Comparison of ENCODE assay signal across 11 cellular contexts in the genomic region with DNA sequence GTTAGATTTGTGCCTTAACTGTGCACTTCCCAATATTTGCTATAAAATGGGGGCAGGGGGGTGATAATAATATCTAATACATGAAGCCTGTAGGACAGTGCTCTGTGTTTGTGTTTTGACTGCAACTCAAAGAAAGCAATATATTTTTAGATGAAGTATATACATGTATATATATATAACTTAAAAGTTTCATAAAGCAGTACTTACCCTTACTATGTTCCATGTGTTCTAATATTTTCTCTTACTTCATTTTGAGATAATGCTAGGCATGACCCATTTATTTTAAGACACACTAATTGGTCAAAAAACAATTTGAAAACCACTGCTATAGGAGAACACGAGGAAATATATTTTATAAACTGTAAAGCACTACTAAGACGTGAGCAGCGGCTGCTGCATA. TPM values are rescaled to one million over a fixed set of nuclear protein-coding genes. Genes with fewer than 3 reads are reported as not detected.
DNase-seq lines count a peak whose midpoint lies in the region; ATAC-seq, FAIRE-seq and TF ChIP-seq lines count a peak whose summit lies in the region.
"Had no signal": no experiment of that assay in that cellular context is flagged by ENCODE, and none has a peak within 500 bp of the region (broad histone marks: within the 10 kb centered on the region; RNA-seq: fewer than 3 reads in every experiment).

No MANE protein-coding gene starts in this region.

- TF ChIP-seq POLR2A in A549 (IDR thresholded peaks at IDR 0.05; ENCODE audit: low read length), result no peak

- TF ChIP-seq CTCF in A549 (IDR thresholded peaks at IDR 0.05) (no peak), HFF-Myc (IDR thresholded peaks at IDR 0.05; ENCODE audit: low read depth, low read length, missing control alignments) (no peak), brain microvascular endothelial cell (IDR thresholded peaks at IDR 0.05; ENCODE audit: low read depth, low read length, missing control alignments) (no peak)

- ATAC-seq in A549, result no peak

- H3K4me1 ChIP-seq in A549 (peaks cover 23% of the 10 kb centered on the region), mucosa of stomach (ENCODE audit: control insufficient read depth, insufficient read depth, low read length) (peaks cover 22% of the 10 kb centered on the region)

- no peak for FAIRE-seq in A549 (lab: Jason Lieb, UNC)
- FAIRE-seq: TTC549 had no signal

- H3K4me3 ChIP-seq in A549, result no peak overlapping the region
- H3K4me3 ChIP-seq in HFF-Myc (replicated peaks; ENCODE audit: low read depth, low read length), result peak overlapping the region; percentile 92
- H3K4me3 ChIP-seq in brain microvascular endothelial cell (ENCODE audit: low read depth, low read length), result peak overlapping the region; percentile 89
- H3K4me3 ChIP-seq in mucosa of stomach (ENCODE audit: low read length), result no peak overlapping the region

- peak overlapping the region; percentile 100 for H3K9ac ChIP-seq in mucosa of stomach (ENCODE audit: low read length)

- DNase-seq in A549 (ENCODE audit: low read depth in 1 of 2, low spot score in 1 of 2) (no peak), HFF-Myc (ENCODE audit: extremely low read depth, low read depth) (no peak), brain microvascular endothelial cell (no peak), cortex of kidney (lab: John Stamatoyannopoulos, UW) (no peak), SHP77 treated with DMSO at 0.1 percent for 48 hours (lab: John Stamatoyannopoulos, UW) (no peak), nucleus accumbens (lab: John Stamatoyannopoulos, UW) (no peak)
- DNase-seq in activated effector memory CD4-positive, alpha-beta T cell treated with Interleukin-2 at 50 U/mL for 16 hours, result no peak
- DNase-seq: erythroblast, H7 had no signal

- H3K9me3 ChIP-seq in A549 (no peaks in the 10 kb centered on the region), mucosa of stomach (ENCODE audit: control insufficient read depth, low read length) (no peaks in the 10 kb centered on the region)

- TF ChIP-seq EP300 in A549 (IDR thresholded peaks at IDR 0.05), result no peak

- in situ Hi-C loops in brain microvascular endothelial cell (cut with HindIII; ENCODE audit: low pct_ligation_motif_present, low sequenced_read_pairs), result no loop called here

- H3K27me3 ChIP-seq in brain microvascular endothelial cell (replicated peaks) (no peaks in the 10 kb centered on the region), mucosa of stomach (ENCODE audit: control insufficient read depth, insufficient read depth, low read length) (no peaks in the 10 kb centered on the region)

- TF ChIP-seq RAD21 in A549 (conservative IDR thresholded peaks at IDR 0.05 in 1 of 2, IDR thresholded peaks at IDR 0.05 in 1 of 2), result no peak

- peak overlapping the region; percentile 98 for H3K4me2 ChIP-seq in A549

- H3K27ac ChIP-seq in A549 (no peak overlapping the region), brain microvascular endothelial cell (no peak overlapping the region)

- WGBS in A549 (ENCODE audit: missing lambda C conversion rate), result 79% methylated on average over 3 of the region's 3 CpGs

- CTCF ChIA-PET in A549 (lab: Yijun Ruan, JAX), result interaction anchor here (0.6 kb wide), 1 partner anchor 22 kb away, joined by 3 read pairs; no protein-coding TSS in a partner anchor

- H3K36me3 ChIP-seq in brain microvascular endothelial cell (replicated peaks) (peaks cover 10% of the 10 kb centered on the region), mucosa of stomach (ENCODE audit: control insufficient read depth, insufficient read depth, low read length) (no peaks in the 10 kb centered on the region)

- POLR2A ChIA-PET in A549 (lab: Yijun Ruan, JAX), result no interaction called here

TF ChIP-seq in A549, 52 proteins besides CTCF, POLR2A, EP300 and RAD21:
- TF ChIP-seq, protein P1, sequence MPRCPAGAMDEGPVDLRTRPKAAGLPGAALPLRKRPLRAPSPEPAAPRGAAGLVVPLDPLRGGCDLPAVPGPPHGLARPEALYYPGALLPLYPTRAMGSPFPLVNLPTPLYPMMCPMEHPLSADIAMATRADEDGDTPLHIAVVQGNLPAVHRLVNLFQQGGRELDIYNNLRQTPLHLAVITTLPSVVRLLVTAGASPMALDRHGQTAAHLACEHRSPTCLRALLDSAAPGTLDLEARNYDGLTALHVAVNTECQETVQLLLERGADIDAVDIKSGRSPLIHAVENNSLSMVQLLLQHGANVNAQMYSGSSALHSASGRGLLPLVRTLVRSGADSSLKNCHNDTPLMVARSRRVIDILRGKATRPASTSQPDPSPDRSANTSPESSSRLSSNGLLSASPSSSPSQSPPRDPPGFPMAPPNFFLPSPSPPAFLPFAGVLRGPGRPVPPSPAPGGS (IDR thresholded peaks at IDR 0.05), result no peak

RNA-seq across cellular contexts. Expression of a gene that starts 2.4 kb away (rescaled TPM):
- polyA plus RNA-seq in A549 (2011; rRNA removed), result 10.9 and 11.1 TPM in 2 replicates
- polyA plus RNA-seq in A549 (2012; cell fraction: cytosol; rRNA removed), result 4.7 and 5.8 TPM in 2 replicates
- 7.5 and 7.7 TPM in 2 replicates for polyA plus RNA-seq in A549 (2012; cell fraction: nucleus; rRNA removed)
- polyA plus RNA-seq in A549 (2017; fragmentation: RNase III; extraction: RNeasy Plus Mini Kit Qiagen cat#74134 plus additional on column Dnase treatment), result 10.9 to 13.1 TPM (median 12.1 TPM) in 3 replicates
- 7.5 and 8.8 TPM in 2 replicates for polyA minus RNA-seq in A549 (2011; rRNA and poly(A)+ RNA removed)

RNA-seq across cellular contexts. Expression of a gene that starts 14.9 kb away (rescaled TPM):
- polyA plus RNA-seq in A549 (2011; rRNA removed) (3,139 and 4,035 TPM in 2 replicates), A549 (2017; fragmentation: RNase III; extraction: RNeasy Plus Mini Kit Qiagen cat#74134 plus additional on column Dnase treatment) (2,466 to 2,717 TPM (median 2,590 TPM) in 3 replicates)
- polyA plus RNA-seq in A549 (2012; cell fraction: cytosol; rRNA removed), result 4,808 and 5,207 TPM in 2 replicates
- polyA plus RNA-seq in A549 (2012; cell fraction: nucleus; rRNA removed), result 3,506 and 3,565 TPM in 2 replicates
- 6,906 and 9,556 TPM in 2 replicates for polyA minus RNA-seq in A549 (2011; rRNA and poly(A)+ RNA removed)

RNA-seq across cellular contexts. Expression of a gene that starts 35.5 kb away (rescaled TPM):
- polyA plus RNA-seq in A549 (2011; rRNA removed) (17.0 and 22.7 TPM in 2 replicates), A549 (2017; fragmentation: RNase III; extraction: RNeasy Plus Mini Kit Qiagen cat#74134 plus additional on column Dnase treatment) (29.7 to 35.0 TPM (median 32.5 TPM) in 3 replicates)
- polyA plus RNA-seq in A549 (2012; cell fraction: cytosol; rRNA removed), result 21.6 and 22.2 TPM in 2 replicates
- 73.3 and 77.6 TPM in 2 replicates for polyA plus RNA-seq in A549 (2012; cell fraction: nucleus; rRNA removed)
- polyA minus RNA-seq in A549 (2011; rRNA and poly(A)+ RNA removed), result 10.5 and 11.3 TPM in 2 replicates

RNA-seq across cellular contexts. Expression of a gene that starts 53.6 kb away (rescaled TPM):
- polyA plus RNA-seq in A549 (2011; rRNA removed) (20.4 and 30.7 TPM in 2 replicates), A549 (2017; fragmentation: RNase III; extraction: RNeasy Plus Mini Kit Qiagen cat#74134 plus additional on column Dnase treatment) (21.8 to 23.2 TPM (median 23.1 TPM) in 3 replicates)
- polyA plus RNA-seq in A549 (2012; cell fraction: cytosol; rRNA removed), result 27.2 and 28.7 TPM in 2 replicates
- polyA plus RNA-seq in A549 (2012; cell fraction: nucleus; rRNA removed), result 20.4 and 25.4 TPM in 2 replicates
- 5.3 and 5.6 TPM in 2 replicates for polyA minus RNA-seq in A549 (2011; rRNA and poly(A)+ RNA removed)

Comparison
In these comparisons a context has a peak if more than half of its experiments do, and no peak if none do; other contexts are left out.
1. H3K4me3 ChIP-seq: peak in HFF-Myc (single experiment) and brain microvascular endothelial cell (single experiment); none in A549 (single experiment) and mucosa of stomach (single experiment).